ENCODE assay signal across 1 cellular context in genomic region chr2:85308201-85308600, GRCh38.
TF ChIP-seq lines count a peak whose summit lies in the region.

No MANE protein-coding gene starts in this region.

TF ChIP-seq in A549, 52 proteins besides CTCF, POLR2A, EP300 and RAD21:
- TF ChIP-seq SREBF2 (IDR thresholded peaks at IDR 0.05) (no peak), FOSL2 (IDR thresholded peaks at IDR 0.05) (0 out of 2 replicates have a peak, but pooled peaks have one; percentile 9), FOSL2 (CRISPR knock-in tag; IDR thresholded peaks at IDR 0.05) (no peak)
TF ChIP-seq in A549: peak in this region for 1.
